In the genomic region with DNA sequence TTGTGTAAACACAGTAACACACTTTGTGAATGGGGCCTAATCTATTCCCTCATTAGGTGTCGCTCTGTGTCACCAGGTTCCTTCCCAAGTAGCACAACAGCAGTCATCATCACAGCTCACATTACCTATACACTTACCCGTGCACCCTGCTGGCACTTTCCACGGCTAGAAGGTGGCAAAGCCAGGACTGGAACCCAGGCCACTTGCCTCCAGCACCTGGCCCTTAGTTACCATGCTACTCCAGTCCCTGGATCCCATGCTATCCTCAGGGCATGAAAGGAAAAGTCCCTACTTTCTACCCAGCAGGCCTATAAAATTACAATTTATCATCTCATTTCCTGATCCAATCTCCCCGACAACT, we compare ENCODE assay signal across 11 cellular contexts. TPM values are rescaled to one million over a fixed set of nuclear protein-coding genes. Genes with fewer than 3 reads are reported as not detected.
A peak's percentile ranks its signal among the peaks of the same experiment; 100 is the strongest.
DNase-seq lines count a peak whose midpoint lies in the region; ATAC-seq and TF ChIP-seq lines count a peak whose summit lies in the region.
"Had no signal": no experiment of that assay in that cellular context is flagged by ENCODE, and none has a peak within 500 bp of the region (broad histone marks: within the 10 kb centered on the region; RNA-seq: fewer than 3 reads in every experiment).

No MANE protein-coding gene starts in this region.

- H3K9me3 ChIP-seq in HCT116 (ENCODE audit: control insufficient read depth in 1 of 2, insufficient read depth in 1 of 2, low read depth in 1 of 2, low read length in 2 of 2) (no peaks in the 10 kb centered on the region), esophagus squamous epithelium (no peaks in the 10 kb centered on the region), suprapubic skin (no peaks in the 10 kb centered on the region)

- TF ChIP-seq POLR2A in HCT116 (IDR thresholded peaks at IDR 0.05; ENCODE audit: borderline replicate concordance, extremely low read depth, insufficient read depth, insufficient read length) (no peak), esophagus squamous epithelium (IDR thresholded peaks at IDR 0.05) (no peak), suprapubic skin (IDR thresholded peaks at IDR 0.05) (no peak)

- no peak for TF ChIP-seq RAD21 in HCT116 (IDR thresholded peaks at IDR 0.05; ENCODE audit: low read depth)

- H4K20me1 ChIP-seq in HCT116 (ENCODE audit: insufficient read depth) = peaks cover 9% of the 10 kb centered on the region; the same call in 1 of the 2 replicates

- no peak for TF ChIP-seq EP300 in suprapubic skin (IDR thresholded peaks at IDR 0.05)

- peaks cover 92% of the 10 kb centered on the region for H3K79me2 ChIP-seq in HCT116 (ENCODE audit: insufficient read depth, low read length)

- no peak overlapping the region for H3K4me3 ChIP-seq in HCT116 (replicated peaks in 1 of 2; ENCODE audit: low read depth in 1 of 2, low read length in 2 of 2)
- no peak overlapping the region for H3K4me3 ChIP-seq in esophagus squamous epithelium
- no peak overlapping the region for H3K4me3 ChIP-seq in suprapubic skin
- no peak overlapping the region for H3K4me3 ChIP-seq in H7 (ENCODE audit: insufficient read depth, low read depth, low read length)

- POLR2A ChIA-PET in HCT116 (lab: Charles Lee) = no interaction called here

- peaks cover 7 to 25% of the 10 kb centered on the region in 2 experiments; a peak in 3 of 4 replicates for H3K4me1 ChIP-seq in HCT116 (ENCODE audit: control insufficient read depth in 1 of 2, insufficient read depth in 2 of 2, low read length in 2 of 2)
- peaks cover 39 to 100% (median 86%) of the 10 kb centered on the region in 3 donors for H3K4me1 ChIP-seq in esophagus squamous epithelium
- peaks cover 92% of the 10 kb centered on the region for H3K4me1 ChIP-seq in suprapubic skin

- no peak overlapping the region for H3K9ac ChIP-seq in HCT116 (ENCODE audit: low read length)
- H3K9ac ChIP-seq: KMS-11 had no signal

- DNase-seq in HCT116 (ENCODE audit: low read depth, low spot score) (no peak), NCI-H774 (lab: John Stamatoyannopoulos, UW) (peak; percentile 33), esophagus squamous epithelium (lab: John Stamatoyannopoulos, UW) (no peak), suprapubic skin (ENCODE audit: low spot score in 2 of 2) (no peak), H7 (no peak)
- DNase-seq: activated CD8-positive, alpha-beta memory T cell treated with anti-CD3 and anti-CD28 coated beads, Interleukin-2, amount 10 ng/mL, durations not matched to agents 7 days and 5 days; NCI-H1436 treated with DMSO at 0.1 percent for 48 hours; OCI-M1 had no signal

- ATAC-seq in HCT116 (no peak), HG02885 (IDR thresholded peaks at IDR 0.05; ENCODE audit: poor library complexity, unreplicated experiment) (no peak)
- ATAC-seq in activated CD4-positive, CD25-positive, alpha-beta regulatory T cell treated with anti-CD3 and anti-CD28 coated beads, Interleukin-2, amount 50 U/mL, for 24 hours = no peak
- ATAC-seq: activated CD8-positive, alpha-beta memory T cell treated with anti-CD3 and anti-CD28 coated beads, Interleukin-2, amount 10 ng/mL, durations not matched to agents 7 days and 5 days had no signal

- H2AFZ ChIP-seq in HCT116 (ENCODE audit: low read depth, low read length, poor library complexity, severe bottlenecking) = no peak overlapping the region

- no peaks in the 10 kb centered on the region for H3K27me3 ChIP-seq in HCT116 (ENCODE audit: insufficient read depth, low read length)
- no peaks in the 10 kb centered on the region for H3K27me3 ChIP-seq in esophagus squamous epithelium
- no peaks in the 10 kb centered on the region for H3K27me3 ChIP-seq in suprapubic skin
- no peaks in the 10 kb centered on the region for H3K27me3 ChIP-seq in H7 (ENCODE audit: control insufficient read depth, insufficient read depth, low read length)

- RAD21 ChIA-PET in HCT116 (lab: Charles Lee; ENCODE audit: low non-redundant PET in 1 of 2, low total read pairs in 2 of 2, uncharacterized antibody in 2 of 2, unreplicated experiment in 2 of 2) = no interaction called here

- no TSS peak for BruUV-seq in HCT116 (replicated peaks; lab: Mats Ljungman, UMichigan)

- no peaks in the 10 kb centered on the region; a peak in 1 of 4 replicates for H3K36me3 ChIP-seq in HCT116 (ENCODE audit: control insufficient read depth in 1 of 2, insufficient read depth in 2 of 2, low read length in 2 of 2)
- no peaks in the 10 kb centered on the region for H3K36me3 ChIP-seq in esophagus squamous epithelium
- H3K36me3 ChIP-seq in suprapubic skin = no peaks in the 10 kb centered on the region
- no peaks in the 10 kb centered on the region for H3K36me3 ChIP-seq in H7 (replicated peaks; ENCODE audit: control insufficient read depth, insufficient read depth, low read length)

- TF ChIP-seq CTCF in HCT116 (IDR thresholded peaks at IDR 0.05 in 2 of 3, conservative IDR thresholded peaks at IDR 0.05 in 1 of 3; ENCODE audit: borderline replicate concordance in 1 of 3, insufficient read depth in 1 of 3, low read depth in 2 of 3, low read length in 2 of 3) = no peak
- no peak for TF ChIP-seq CTCF in esophagus squamous epithelium (IDR thresholded peaks at IDR 0.05)
- TF ChIP-seq CTCF in suprapubic skin (IDR thresholded peaks at IDR 0.05) = no peak

- 67 to 69% methylated on average over 4 of the region's 4 CpGs for WGBS in esophagus squamous epithelium, 2 donors
- WGBS in suprapubic skin = 72% methylated on average over 4 of the region's 4 CpGs

- peak overlapping the region; percentile 13; the same call in 1 of the 2 replicates for H3K4me2 ChIP-seq in HCT116 (ENCODE audit: low read length)
- H3K4me2 ChIP-seq: KMS-11 had no signal

- no peaks in the 10 kb centered on the region for H3K9me2 ChIP-seq in HCT116 (ENCODE audit: insufficient read depth)

- H3K27ac ChIP-seq in HCT116 (ENCODE audit: low read depth, low read length) = no peak overlapping the region
- H3K27ac ChIP-seq in esophagus squamous epithelium = peak overlapping the region; percentile 72 to 99 (median 90)
- H3K27ac ChIP-seq in suprapubic skin = peak overlapping the region; percentile 73
- H3K27ac ChIP-seq: KMS-11 had no signal

- CTCF ChIA-PET in HCT116 (lab: Charles Lee) = no interaction called here

- intact Hi-C loops in HCT116 (cut with micrococcal nuclease) (no loop called here), esophagus squamous epithelium (cut with DNase I) (no loop called here)

TF ChIP-seq in HCT116, 20 proteins besides CTCF, POLR2A, EP300 and RAD21 (continues in another document):
- TF ChIP-seq POLR2AphosphoS5 (IDR thresholded peaks at IDR 0.05; ENCODE audit: low read depth, low read length) (no peak), JUND (IDR thresholded peaks at IDR 0.05) (no peak), ELF1 (IDR thresholded peaks at IDR 0.05; ENCODE audit: borderline replicate concordance, low read depth) (no peak), ATF3 (IDR thresholded peaks at IDR 0.05) (no peak), SIN3A (IDR thresholded peaks at IDR 0.05; ENCODE audit: low read depth) (no peak), CBX3 (IDR thresholded peaks at IDR 0.05; ENCODE audit: low read depth) (no peak), ZBTB33 (IDR thresholded peaks at IDR 0.05; ENCODE audit: extremely low read depth, insufficient replicate concordance, low read length) (no peak)
- TF ChIP-seq, protein P1, sequence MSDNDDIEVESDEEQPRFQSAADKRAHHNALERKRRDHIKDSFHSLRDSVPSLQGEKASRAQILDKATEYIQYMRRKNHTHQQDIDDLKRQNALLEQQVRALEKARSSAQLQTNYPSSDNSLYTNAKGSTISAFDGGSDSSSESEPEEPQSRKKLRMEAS (IDR thresholded peaks at IDR 0.05) = no peak

RNA-seq across cellular contexts. Expression of gene SMURF1, which starts 18.4 kb away (rescaled TPM):
- 24.6 TPM for total RNA-seq in HCT116 (2021; ENCODE audit: unreplicated experiment)
- 12.8 and 17.1 TPM in 2 replicates for polyA plus RNA-seq in HCT116 (2012)
- 10 to 100 TPM; 16.4 to 36.2 (median 24.6) TPM for total RNA-seq in esophagus squamous epithelium
- 10 to 100 TPM; 26.9 to 74.9 (median 30.2) TPM for total RNA-seq in suprapubic skin
- 19.7 and 20.2 TPM in 2 replicates for total RNA-seq in H7 (2014; rRNA removed; shearing (Covaris generic))
